In genomic region chr15:38859574-38859973, GRCh38 we compare ENCODE assay signal across 17 cellular contexts.
DNase-seq lines count a peak whose midpoint lies in the region; ATAC-seq and TF ChIP-seq lines count a peak whose summit lies in the region.
"Had no signal": no experiment of that assay in that cellular context is flagged by ENCODE, and none has a peak within 500 bp of the region (broad histone marks: within the 10 kb centered on the region; RNA-seq: fewer than 3 reads in every experiment).

No MANE protein-coding gene starts in this region.

- H3K36me3 Mint-ChIP-seq in dendritic cell treated with granulocyte-macrophage colony-stimulating factor and Interleukin-4, amounts not matched to agents 40 ng/mL and 50 ng/mL, for 4 days (ENCODE audit: low read depth) = no peaks in the 10 kb centered on the region
- H3K36me3 Mint-ChIP-seq: CD8-positive, alpha-beta T cell had no signal

- intact Hi-C loops in PC-3 (cut with micrococcal nuclease) (no loop called here), mucosa of descending colon (cut with DNase I, micrococcal nuclease) (no loop called here), esophagus muscularis mucosa (cut with DNase I) (no loop called here)
- intact Hi-C loops in dendritic cell treated with granulocyte-macrophage colony-stimulating factor and Interleukin-4, amounts not matched to agents 40 ng/mL and 50 ng/mL, for 4 days (cut with micrococcal nuclease) = no loop called here

- no peak for TF ChIP-seq POLR2A in esophagus muscularis mucosa (IDR thresholded peaks at IDR 0.05; ENCODE audit: low read depth)

- TF ChIP-seq CTCF in PC-3 (conservative IDR thresholded peaks at IDR 0.05; ENCODE audit: low read depth, low read length) (no peak), mucosa of descending colon (IDR thresholded peaks at IDR 0.05) (no peak), esophagus muscularis mucosa (IDR thresholded peaks at IDR 0.05) (no peak)

- H3K27me3 Mint-ChIP-seq in dendritic cell treated with granulocyte-macrophage colony-stimulating factor and Interleukin-4, amounts not matched to agents 40 ng/mL and 50 ng/mL, for 4 days = peaks cover 3% of the 10 kb centered on the region

- peaks cover 41% of the 10 kb centered on the region for H3K4me1 Mint-ChIP-seq in dendritic cell treated with granulocyte-macrophage colony-stimulating factor and Interleukin-4, amounts not matched to agents 40 ng/mL and 50 ng/mL, for 4 days (ENCODE audit: low read depth)

- no peaks in the 10 kb centered on the region for H3K9me3 Mint-ChIP-seq in dendritic cell treated with granulocyte-macrophage colony-stimulating factor and Interleukin-4, amounts not matched to agents 40 ng/mL and 50 ng/mL, for 4 days
- H3K9me3 Mint-ChIP-seq: CD4-positive, alpha-beta T cell; CD8-positive, alpha-beta T cell had no signal

- no peaks in the 10 kb centered on the region for H3F3A ChIP-seq in PC-3 (ENCODE audit: low read length, unreplicated experiment)

- ATAC-seq in PC-3 (peak; percentile 49), mucosa of descending colon (peak; percentile 82), GM18907 (IDR thresholded peaks at IDR 0.05; ENCODE audit: unreplicated experiment) (no peak)
- ATAC-seq: CD8-positive, alpha-beta T cell had no signal

- DNase-seq in PC-3 (no peak), mucosa of descending colon (no peak), SHP77 (lab: John Stamatoyannopoulos, UW) (no peak), esophagus muscularis mucosa (ENCODE audit: extremely low spot score) (no peak)
- DNase-seq: 8988T; ACHN; BE2C; Caco-2; Calu3; CD4-positive, alpha-beta T cell; CD8-positive, alpha-beta T cell; DMS79 treated with DMSO at 0.1 percent for 48 hours; GF-D8 had no signal

- no peaks in the 10 kb centered on the region for H3K79me2 ChIP-seq in PC-3 (ENCODE audit: low read length)

- no peak overlapping the region for H3K4me3 Mint-ChIP-seq in dendritic cell treated with granulocyte-macrophage colony-stimulating factor and Interleukin-4, amounts not matched to agents 40 ng/mL and 50 ng/mL, for 4 days
- H3K4me3 Mint-ChIP-seq: CD4-positive, alpha-beta T cell; CD8-positive, alpha-beta T cell had no signal

- H3K36me3 ChIP-seq in PC-3 (ENCODE audit: low read depth, low read length) (no peaks in the 10 kb centered on the region), mucosa of descending colon (ENCODE audit: low read depth) (no peaks in the 10 kb centered on the region), esophagus muscularis mucosa (no peaks in the 10 kb centered on the region)
- H3K36me3 ChIP-seq: BE2C, BLaER1 had no signal

- H3K27ac Mint-ChIP-seq in dendritic cell treated with granulocyte-macrophage colony-stimulating factor and Interleukin-4, amounts not matched to agents 40 ng/mL and 50 ng/mL, for 4 days = peak overlapping the region; percentile 59
- H3K27ac Mint-ChIP-seq: CD4-positive, alpha-beta T cell; CD8-positive, alpha-beta T cell had no signal

- H3K4me2 ChIP-seq in PC-3 (ENCODE audit: low read length) = no peak overlapping the region

- H3K4me3 ChIP-seq in PC-3 (ENCODE audit: low read length) (no peak overlapping the region), mucosa of descending colon (no peak overlapping the region), esophagus muscularis mucosa (no peak overlapping the region)
- H3K4me3 ChIP-seq: BLaER1 had no signal

- H4K20me1 ChIP-seq in PC-3 (ENCODE audit: low read length) = no peaks in the 10 kb centered on the region
- H4K20me1 ChIP-seq: BLaER1 had no signal

- TF ChIP-seq EP300 in esophagus muscularis mucosa (IDR thresholded peaks at IDR 0.05) = no peak

- H3K9me3 ChIP-seq in PC-3 (ENCODE audit: low read length) (no peaks in the 10 kb centered on the region), mucosa of descending colon (no peaks in the 10 kb centered on the region), esophagus muscularis mucosa (no peaks in the 10 kb centered on the region)
- H3K9me3 ChIP-seq: BE2C, BLaER1, Caco-2 had no signal

- no peak overlapping the region for H3K9ac ChIP-seq in PC-3 (ENCODE audit: low read length)
- H3K9ac ChIP-seq: BLaER1 had no signal

- no TSS peak for BruUV-seq in PC-3 (replicated peaks; lab: Mats Ljungman, UMichigan)

- H2AFZ ChIP-seq in PC-3 (ENCODE audit: low read length) = no peak overlapping the region

- H3K27ac ChIP-seq in PC-3 (ENCODE audit: low read length) = no peak overlapping the region
- no peak overlapping the region for H3K27ac ChIP-seq in esophagus muscularis mucosa (replicated peaks in 1 of 4)
- H3K27ac ChIP-seq: BLaER1, C4-2B had no signal

- CTCF ChIA-PET in PC-3 (lab: Charles Lee) = no interaction called here

- POLR2A ChIA-PET in PC-3 (lab: Charles Lee; ENCODE audit: unreplicated experiment) = no interaction called here

- H3K4me1 ChIP-seq in PC-3 (ENCODE audit: insufficient read depth, low read length) (no peaks in the 10 kb centered on the region), mucosa of descending colon (ENCODE audit: low read depth) (no peaks in the 10 kb centered on the region), esophagus muscularis mucosa (peaks cover 0 to 6% (median 4%) of the 10 kb centered on the region in 4 donors)
- H3K4me1 ChIP-seq: BE2C, Caco-2 had no signal

- 90% methylated on average over 2 of the region's 2 CpGs for WGBS in esophagus muscularis mucosa

- no peaks in the 10 kb centered on the region for H3K9me2 ChIP-seq in PC-3 (replicated peaks; ENCODE audit: low read length)

- no peaks in the 10 kb centered on the region for H3K27me3 ChIP-seq in PC-3 (ENCODE audit: low read length)
- H3K27me3 ChIP-seq in esophagus muscularis mucosa = no peaks in the 10 kb centered on the region
- H3K27me3 ChIP-seq: BE2C, BLaER1 had no signal
